ENCODE assay signal across 7 cellular contexts in the genomic region with DNA sequence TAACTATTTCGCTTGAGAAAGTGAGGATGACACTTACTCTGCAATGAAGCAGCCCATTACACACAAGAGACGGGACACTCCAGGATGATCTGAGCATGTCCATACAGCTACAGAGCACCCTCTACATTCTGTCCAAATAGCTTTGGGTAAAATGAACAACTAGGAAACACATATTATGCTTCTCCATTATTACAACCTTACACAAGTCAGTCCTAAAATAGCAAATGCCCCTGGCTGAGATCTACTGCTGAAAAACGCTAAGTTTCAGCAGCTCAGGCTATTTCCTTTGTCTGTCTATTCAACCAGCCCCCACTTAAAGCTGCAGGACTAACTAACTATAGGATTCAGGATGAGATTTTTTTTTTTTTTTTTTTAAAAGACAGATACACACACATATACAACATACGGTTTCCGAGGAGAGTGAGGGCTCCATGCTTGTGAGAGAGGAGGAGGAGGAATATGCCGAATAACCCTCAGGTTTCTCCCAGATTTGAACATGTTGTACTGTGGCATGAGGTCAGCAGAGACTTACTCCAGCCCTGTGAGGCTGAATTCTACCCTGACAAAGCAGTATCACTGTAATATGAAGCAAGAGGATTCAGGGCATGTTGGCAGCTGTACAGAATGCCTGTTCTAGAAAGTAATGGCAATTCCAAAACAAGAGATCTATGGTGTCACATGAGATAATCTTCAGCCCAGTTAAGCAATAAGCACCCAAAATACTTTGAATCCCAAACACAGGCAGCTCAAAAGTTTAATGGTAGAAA.
DNase-seq lines count a peak whose midpoint lies in the region; ATAC-seq and TF ChIP-seq lines count a peak whose summit lies in the region.

No MANE protein-coding gene starts in this region.

- intact Hi-C loops in PC-9 (cut with micrococcal nuclease; ENCODE audit: unreplicated experiment): loop anchor here (1.0 kb wide), 1 partner anchor 72 kb away; no protein-coding TSS in a partner anchor
- intact Hi-C loops in esophagus squamous epithelium (cut with DNase I): no loop called here

- DNase-seq in PC-9: peak; percentile 35 to 39
- no peak for DNase-seq in esophagus squamous epithelium (lab: John Stamatoyannopoulos, UW)
- DNase-seq in ureter (ENCODE audit: low spot score): peak; percentile 73
- no peak for DNase-seq in SW 1271 (lab: John Stamatoyannopoulos, UW)
- no peak for DNase-seq in NCI-H1436 treated with DMSO at 0.1 percent for 48 hours (lab: John Stamatoyannopoulos, UW)

- BruUV-seq in PC-9 (replicated peaks; lab: Mats Ljungman, UMichigan): no TSS peak

- H3K9me2 ChIP-seq in PC-9 (ENCODE audit: insufficient read depth): no peaks in the 10 kb centered on the region

- H3K27ac ChIP-seq in PC-9: peak overlapping the region; percentile 32
- H3K27ac ChIP-seq in esophagus squamous epithelium: peak overlapping the region in 3 of 4 donors; percentile 53 to 71 (median 66)
- H3K27ac ChIP-seq in muscle layer of duodenum (ENCODE audit: low read length): peak overlapping the region; percentile 17

- H3K4me1 ChIP-seq in PC-9 (replicated peaks; ENCODE audit: insufficient read depth) (peaks cover 30% of the 10 kb centered on the region), esophagus squamous epithelium (peaks cover 0 to 36% (median 10%) of the 10 kb centered on the region in 3 donors), muscle layer of duodenum (ENCODE audit: control insufficient read depth in 1 of 2, insufficient read depth in 2 of 2, low read length in 2 of 2) (peaks cover 10 to 23% of the 10 kb centered on the region in 2 donors)

- POLR2A ChIA-PET in PC-9 (lab: Charles Lee; ENCODE audit: unreplicated experiment): interaction anchor here (0.6 to 0.7 kb wide), 2 partner anchors 63 to 67 kb away, joined by 3 to 14 read pairs; no protein-coding TSS in a partner anchor

- no peak overlapping the region for H2AFZ ChIP-seq in PC-9

- CTCF ChIA-PET in PC-9 (lab: Charles Lee): interaction anchor here (0.6 kb wide), 1 partner anchor 35 kb away, joined by 3 read pairs; no protein-coding TSS in a partner anchor

- no peaks in the 10 kb centered on the region for H3K27me3 ChIP-seq in PC-9 (ENCODE audit: insufficient read depth, low read depth)
- H3K27me3 ChIP-seq in esophagus squamous epithelium: no peaks in the 10 kb centered on the region
- H3K27me3 ChIP-seq in muscle layer of duodenum (ENCODE audit: low read depth, low read length): no peaks in the 10 kb centered on the region

- WGBS in esophagus squamous epithelium, 2 donors: 46 to 47% methylated on average over 6 of the region's 6 CpGs

- TF ChIP-seq POLR2A in esophagus squamous epithelium (IDR thresholded peaks at IDR 0.05): no peak

- H3K9me3 ChIP-seq in PC-9 (ENCODE audit: insufficient read depth, low read depth): no peaks in the 10 kb centered on the region
- H3K9me3 ChIP-seq in esophagus squamous epithelium: no peaks in the 10 kb centered on the region
- H3K9me3 ChIP-seq in muscle layer of duodenum (ENCODE audit: control insufficient read depth in 1 of 2, low read length in 2 of 2): no peaks in the 10 kb centered on the region

- no peak for TF ChIP-seq CTCF in PC-9 (conservative IDR thresholded peaks at IDR 0.05)
- TF ChIP-seq CTCF in esophagus squamous epithelium (IDR thresholded peaks at IDR 0.05): no peak

- no peaks in the 10 kb centered on the region for H4K20me1 ChIP-seq in PC-9 (ENCODE audit: insufficient read depth)

- no peak for ATAC-seq in HG03460 (IDR thresholded peaks at IDR 0.05; ENCODE audit: unreplicated experiment)

- no peak overlapping the region for H3K4me3 ChIP-seq in PC-9
- H3K4me3 ChIP-seq in esophagus squamous epithelium: peak overlapping the region in 1 of 4 donors; percentile 12
- H3K4me3 ChIP-seq in muscle layer of duodenum (ENCODE audit: low read depth in 1 of 2, low read length in 2 of 2): peak overlapping the region in 1 of 2 donors; percentile 4

- H3K4me2 ChIP-seq in PC-9: 0 out of 2 replicates have a peak overlapping the region, but pooled peaks have one; percentile 14

- H3K36me3 ChIP-seq in PC-9 (ENCODE audit: low read depth): peaks cover 4% of the 10 kb centered on the region; the same call in 1 of the 2 replicates
- no peaks in the 10 kb centered on the region for H3K36me3 ChIP-seq in esophagus squamous epithelium
- no peaks in the 10 kb centered on the region for H3K36me3 ChIP-seq in muscle layer of duodenum (ENCODE audit: control insufficient read depth in 1 of 2, insufficient read depth in 2 of 2, low read length in 2 of 2)

- H3K79me2 ChIP-seq in PC-9 (ENCODE audit: low read depth): peaks cover 92% of the 10 kb centered on the region

- peaks cover 10% of the 10 kb centered on the region for H3F3A ChIP-seq in PC-9 (ENCODE audit: insufficient read depth, low read depth)

Comparison
In these comparisons a context has a peak if more than half of its experiments do, and no peak if none do; other contexts are left out.
1. DNase-seq: peak in PC-9 (2 of 2) and ureter (single experiment); none in esophagus squamous epithelium (single experiment), SW 1271 (0 of 2) and NCI-H1436 treated with DMSO at 0.1 percent for 48 hours (single experiment).
2. Peak in every context shown above with its lines, with median percentiles within 50 percentile points of each other: H3K27ac ChIP-seq.